ENCODE assay signal across 19 cellular contexts in the genomic region with DNA sequence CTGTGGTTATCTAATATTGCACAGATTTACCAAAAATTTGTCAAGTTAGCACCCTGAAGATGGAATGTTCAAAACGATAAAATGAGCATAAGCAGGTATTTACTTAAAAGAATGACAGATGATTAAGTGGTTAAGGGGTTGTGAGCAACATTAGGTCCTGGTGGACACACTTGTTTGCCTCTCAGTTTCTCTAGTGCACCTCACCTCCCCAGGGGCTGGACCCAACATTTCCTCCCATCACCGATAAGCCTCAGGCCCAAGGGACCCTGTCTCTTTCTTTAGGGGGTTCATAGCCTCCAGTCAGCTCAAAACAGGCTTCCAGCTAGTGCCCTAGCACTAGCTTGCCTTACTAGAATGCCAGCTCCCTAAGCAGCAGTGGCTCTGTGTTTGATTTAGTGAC.
DNase-seq lines count a peak whose midpoint lies in the region; ATAC-seq and TF ChIP-seq lines count a peak whose summit lies in the region.
"Had no signal": no experiment of that assay in that cellular context is flagged by ENCODE, and none has a peak within 500 bp of the region (broad histone marks: within the 10 kb centered on the region; RNA-seq: fewer than 3 reads in every experiment).

No MANE protein-coding gene starts in this region.

- peaks cover 2% of the 10 kb centered on the region for H3K36me3 Mint-ChIP-seq in activated T-helper 17 cell treated with anti-CD3 and anti-CD28 coated beads, Interleukin-2, amount 50 U/mL, for 72 hours (ENCODE audit: low read depth)
- H3K36me3 Mint-ChIP-seq: stimulated activated effector memory CD8-positive, alpha-beta T cell treated with anti-CD3 and anti-CD28 coated beads, Interleukin-12 subunit alpha, Interleukin-12 subunit beta, amount 100 ng/mL, for 72 hours had no signal

- H3K36me3 ChIP-seq in BLaER1: no peaks in the 10 kb centered on the region
- H3K36me3 ChIP-seq in OCI-LY1 (ENCODE audit: insufficient read depth, low read length): no peaks in the 10 kb centered on the region
- H3K36me3 ChIP-seq: upper lobe of left lung had no signal

- H3K79me2 ChIP-seq in OCI-LY1 (ENCODE audit: insufficient read depth, low read length): no peaks in the 10 kb centered on the region

- no peak overlapping the region; the same call in 1 of the 2 replicates for H3K9ac ChIP-seq in BLaER1
- no peak overlapping the region for H3K9ac ChIP-seq in OCI-LY1 (ENCODE audit: low read length)

- peak overlapping the region; percentile 65 for H3K4me2 ChIP-seq in BLaER1
- peak overlapping the region; percentile 19; the same call in 1 of the 2 replicates for H3K4me2 ChIP-seq in OCI-LY1 (ENCODE audit: low read length)
- H3K4me2 ChIP-seq: A549 had no signal

- no peak for TF ChIP-seq CTCF in OCI-LY1 (IDR thresholded peaks at IDR 0.05; ENCODE audit: low read length)

- H3K27ac Mint-ChIP-seq in activated T-helper 17 cell treated with anti-CD3 and anti-CD28 coated beads, Interleukin-2, amount 50 U/mL, for 72 hours: no peak overlapping the region
- H3K27ac Mint-ChIP-seq: HFFc6; stimulated activated effector memory CD8-positive, alpha-beta T cell treated with anti-CD3 and anti-CD28 coated beads, Interleukin-12 subunit alpha, Interleukin-12 subunit beta, amount 100 ng/mL, for 72 hours had no signal

- peaks cover 5% of the 10 kb centered on the region for H3K4me1 Mint-ChIP-seq in activated T-helper 17 cell treated with anti-CD3 and anti-CD28 coated beads, Interleukin-2, amount 50 U/mL, for 72 hours
- H3K4me1 Mint-ChIP-seq: stimulated activated effector memory CD8-positive, alpha-beta T cell treated with anti-CD3 and anti-CD28 coated beads, Interleukin-12 subunit alpha, Interleukin-12 subunit beta, amount 100 ng/mL, for 72 hours had no signal

- H3K27ac ChIP-seq in BLaER1: no peak overlapping the region
- no peak overlapping the region for H3K27ac ChIP-seq in OCI-LY1 (ENCODE audit: low read depth, low read length, poor library complexity, severe bottlenecking)
- H3K27ac ChIP-seq: A549, upper lobe of left lung had no signal

- H3K9me2 ChIP-seq in OCI-LY1 (ENCODE audit: low read depth, low read length): no peaks in the 10 kb centered on the region

- DNase-seq in foreskin melanocyte: no peak
- DNase-seq: activated CD4-positive, CD25-positive, alpha-beta regulatory T cell; activated effector memory CD4-positive, alpha-beta T cell treated with Interleukin-2 at 50 U/mL for 16 hours; amniotic stem cell; cerebellar nuclear complex; HFFc6; left cardiac atrium; MV-4-11; posterior cingulate gyrus; upper lobe of left lung had no signal

- peaks cover 33% of the 10 kb centered on the region for H3K4me1 ChIP-seq in BLaER1
- H3K4me1 ChIP-seq in OCI-LY1 (ENCODE audit: insufficient read depth, low read length, severe bottlenecking): peaks cover 15% of the 10 kb centered on the region
- H3K4me1 ChIP-seq: A549, upper lobe of left lung had no signal

- H3F3A ChIP-seq in OCI-LY1 (ENCODE audit: insufficient read depth, low read length): no peaks in the 10 kb centered on the region

- ATAC-seq in GM19395 (IDR thresholded peaks at IDR 0.05; ENCODE audit: unreplicated experiment): peak; percentile 55
- ATAC-seq in HG02759 (IDR thresholded peaks at IDR 0.05; ENCODE audit: unreplicated experiment): peak; percentile 63
- no peak for ATAC-seq in activated T-helper 17 cell treated with anti-CD3 and anti-CD28 coated beads, Interleukin-2, amount 50 U/mL, for 72 hours (replicated peaks)
- ATAC-seq in GM21528 (IDR thresholded peaks at IDR 0.05; ENCODE audit: low FRiP score, unreplicated experiment): no peak
- no peak for ATAC-seq in GM18867 (IDR thresholded peaks at IDR 0.05; ENCODE audit: unreplicated experiment)
- ATAC-seq: A549; stimulated activated effector memory CD8-positive, alpha-beta T cell treated with anti-CD3 and anti-CD28 coated beads, Interleukin-12 subunit alpha, Interleukin-12 subunit beta, amount 100 ng/mL, for 72 hours had no signal

- H4K20me1 ChIP-seq in BLaER1: peaks cover 81% of the 10 kb centered on the region
- H4K20me1 ChIP-seq in OCI-LY1 (ENCODE audit: insufficient read depth, low read length): no peaks in the 10 kb centered on the region

- H3K4me3 ChIP-seq in BLaER1: no peak overlapping the region
- H3K4me3 ChIP-seq in OCI-LY1 (ENCODE audit: low read depth, low read length, poor library complexity, severe bottlenecking): no peak overlapping the region
- H3K4me3 ChIP-seq: A549, upper lobe of left lung had no signal

- no peaks in the 10 kb centered on the region for H3K27me3 Mint-ChIP-seq in activated T-helper 17 cell treated with anti-CD3 and anti-CD28 coated beads, Interleukin-2, amount 50 U/mL, for 72 hours

- H3K4me3 Mint-ChIP-seq in activated T-helper 17 cell treated with anti-CD3 and anti-CD28 coated beads, Interleukin-2, amount 50 U/mL, for 72 hours: no peak overlapping the region
- H3K4me3 Mint-ChIP-seq: HFFc6; stimulated activated effector memory CD8-positive, alpha-beta T cell treated with anti-CD3 and anti-CD28 coated beads, Interleukin-12 subunit alpha, Interleukin-12 subunit beta, amount 100 ng/mL, for 72 hours had no signal

- H2AFZ ChIP-seq in OCI-LY1 (ENCODE audit: low read length): no peak overlapping the region

- H3K27me3 ChIP-seq in BLaER1 (peaks cover 86% of the 10 kb centered on the region), OCI-LY1 (ENCODE audit: insufficient read depth, low read length) (no peaks in the 10 kb centered on the region)
- H3K27me3 ChIP-seq: upper lobe of left lung had no signal

- H3K9me3 ChIP-seq in BLaER1 (0 out of 2 replicates have a peak, but pooled peaks cover 2% of the 10 kb centered on the region), OCI-LY1 (ENCODE audit: low read length) (no peaks in the 10 kb centered on the region)
- H3K9me3 ChIP-seq: A549, upper lobe of left lung had no signal

- H3K9me3 Mint-ChIP-seq in activated T-helper 17 cell treated with anti-CD3 and anti-CD28 coated beads, Interleukin-2, amount 50 U/mL, for 72 hours: peaks cover under 1% of the 10 kb centered on the region
- H3K9me3 Mint-ChIP-seq: HFFc6 had no signal

Comparison
In these comparisons a context has a peak if more than half of its experiments do, and no peak if none do; other contexts are left out.
1. ATAC-seq: peak in GM19395 (single experiment) and HG02759 (single experiment); none in activated T-helper 17 cell treated with anti-CD3 and anti-CD28 coated beads, Interleukin-2, amount 50 U/mL, for 72 hours (single experiment), GM21528 (single experiment) and GM18867 (single experiment).